Comparison of ENCODE assay signal across 1 cellular context in the genomic region with DNA sequence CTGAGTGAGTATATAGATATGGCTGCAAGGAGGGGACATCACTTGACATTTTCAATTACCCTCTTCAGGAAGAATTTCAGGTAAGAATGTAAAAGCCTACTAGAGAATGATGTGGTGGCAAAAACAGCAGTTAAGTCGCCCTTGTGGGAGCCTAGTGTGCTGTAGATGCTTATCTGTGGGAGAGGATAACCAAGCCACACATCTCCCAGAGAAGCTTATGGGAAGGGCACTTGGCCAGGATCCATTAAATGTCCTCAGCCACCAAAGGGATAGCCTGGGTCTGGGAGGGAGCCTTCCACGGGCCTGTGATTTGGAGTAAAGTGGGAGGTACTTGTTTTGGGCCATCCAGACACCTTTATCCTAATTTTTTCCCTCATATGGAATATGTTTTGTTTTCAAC.
TF ChIP-seq lines count a peak whose summit lies in the region.

No MANE protein-coding gene starts in this region.

TF ChIP-seq in SK-N-SH, 30 proteins besides CTCF, POLR2A, EP300 and RAD21 (continued from another document):
- TF ChIP-seq, protein P1, sequence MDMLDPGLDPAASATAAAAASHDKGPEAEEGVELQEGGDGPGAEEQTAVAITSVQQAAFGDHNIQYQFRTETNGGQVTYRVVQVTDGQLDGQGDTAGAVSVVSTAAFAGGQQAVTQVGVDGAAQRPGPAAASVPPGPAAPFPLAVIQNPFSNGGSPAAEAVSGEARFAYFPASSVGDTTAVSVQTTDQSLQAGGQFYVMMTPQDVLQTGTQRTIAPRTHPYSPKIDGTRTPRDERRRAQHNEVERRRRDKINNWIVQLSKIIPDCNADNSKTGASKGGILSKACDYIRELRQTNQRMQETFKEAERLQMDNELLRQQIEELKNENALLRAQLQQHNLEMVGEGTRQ (IDR thresholded peaks at IDR 0.05; ENCODE audit: borderline replicate concordance, low read depth, low read length): no peak
